ENCODE assay signal across 8 cellular contexts in the genomic region with DNA sequence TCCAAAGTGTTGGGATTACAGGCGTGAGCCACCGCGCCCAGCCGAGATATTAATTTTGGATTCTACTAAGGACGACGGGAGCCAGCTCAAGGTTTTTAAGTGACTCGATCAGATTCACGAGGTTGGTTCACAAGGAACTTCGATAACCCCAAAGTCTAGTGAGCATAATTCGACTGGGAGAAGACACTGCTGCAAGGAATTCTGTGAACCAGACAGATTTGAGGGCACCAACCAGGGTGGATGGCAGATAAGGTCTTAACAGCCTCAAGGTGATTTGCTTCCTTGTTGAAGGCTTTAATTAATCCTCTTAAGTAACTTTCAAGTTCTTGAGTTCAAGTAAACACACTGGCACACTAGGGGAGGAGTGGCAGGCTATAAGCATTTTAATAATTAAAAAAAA. TPM values are rescaled to one million over a fixed set of nuclear protein-coding genes. Genes with fewer than 3 reads are reported as not detected.
DNase-seq lines count a peak whose midpoint lies in the region; ATAC-seq and TF ChIP-seq lines count a peak whose summit lies in the region.

No MANE protein-coding gene starts in this region.

- peak overlapping the region; percentile 97 for H3K4me3 Mint-ChIP-seq in stimulated activated naive CD8-positive, alpha-beta T cell treated with anti-CD3 and anti-CD28 coated beads, Interleukin-15, Interleukin-2, amounts not matched to agents 100 ng/mL and 50 ng/mL, for 24 hours

- H3K27me3 ChIP-seq in layer of hippocampus (ENCODE audit: control insufficient read depth, insufficient read depth, low read length) = no peaks in the 10 kb centered on the region
- no peaks in the 10 kb centered on the region for H3K27me3 ChIP-seq in thoracic aorta (replicated peaks; ENCODE audit: insufficient read depth)

- H3K27ac ChIP-seq in angular gyrus (ENCODE audit: low read depth, low read length) = peak overlapping the region; percentile 98
- peak overlapping the region; percentile 96 for H3K27ac ChIP-seq in layer of hippocampus (ENCODE audit: low read depth, low read length)
- H3K27ac ChIP-seq in thoracic aorta = peak overlapping the region; percentile 92 to 95

- H3K4me1 ChIP-seq in thoracic aorta (ENCODE audit: control insufficient read depth in 1 of 2, low read depth in 2 of 2) = peaks cover 17 to 31% of the 10 kb centered on the region in 2 donors

- no peak for ATAC-seq in stimulated activated naive CD8-positive, alpha-beta T cell treated with anti-CD3 and anti-CD28 coated beads, Interleukin-15, Interleukin-2, amounts not matched to agents 100 U/mL and 50 U/mL, for 24 hours
- no peak for ATAC-seq in thoracic aorta (ENCODE audit: insufficient number of reproducible peaks, low FRiP score, low read depth)
- ATAC-seq in GM19452 (IDR thresholded peaks at IDR 0.05; ENCODE audit: unreplicated experiment) = no peak

- H3K9me3 ChIP-seq in thoracic aorta = no peaks in the 10 kb centered on the region

- H3K36me3 ChIP-seq in thoracic aorta = no peaks in the 10 kb centered on the region

- peak overlapping the region; percentile 100 for H3K27ac Mint-ChIP-seq in stimulated activated naive CD8-positive, alpha-beta T cell treated with anti-CD3 and anti-CD28 coated beads, Interleukin-15, Interleukin-2, amounts not matched to agents 100 ng/mL and 50 ng/mL, for 24 hours

- H3K36me3 Mint-ChIP-seq in stimulated activated naive CD8-positive, alpha-beta T cell treated with anti-CD3 and anti-CD28 coated beads, Interleukin-15, Interleukin-2, amounts not matched to agents 100 ng/mL and 50 ng/mL, for 24 hours (ENCODE audit: low read depth) = no peaks in the 10 kb centered on the region

- no peak for TF ChIP-seq CTCF in thoracic aorta (IDR thresholded peaks at IDR 0.05)

- H3K4me3 ChIP-seq in thoracic aorta = peak overlapping the region; percentile 79

- H3K27me3 Mint-ChIP-seq in stimulated activated naive CD8-positive, alpha-beta T cell treated with anti-CD3 and anti-CD28 coated beads, Interleukin-15, Interleukin-2, amounts not matched to agents 100 ng/mL and 50 ng/mL, for 24 hours = no peaks in the 10 kb centered on the region

- H3K9me3 Mint-ChIP-seq in stimulated activated naive CD8-positive, alpha-beta T cell treated with anti-CD3 and anti-CD28 coated beads, Interleukin-15, Interleukin-2, amounts not matched to agents 100 ng/mL and 50 ng/mL, for 24 hours = no peaks in the 10 kb centered on the region

- H3K4me1 Mint-ChIP-seq in stimulated activated naive CD8-positive, alpha-beta T cell treated with anti-CD3 and anti-CD28 coated beads, Interleukin-15, Interleukin-2, amounts not matched to agents 100 ng/mL and 50 ng/mL, for 24 hours (ENCODE audit: low read depth) = peaks cover 33% of the 10 kb centered on the region

- no peak for DNase-seq in stimulated activated naive CD8-positive, alpha-beta T cell treated with anti-CD3 and anti-CD28 coated beads, Interleukin-15, Interleukin-2, amounts not matched to agents 100 U/mL and 50 U/mL, for 24 hours
- no peak for DNase-seq in thoracic aorta (ENCODE audit: low spot score)
- no peak for DNase-seq in stimulated activated CD8-positive, alpha-beta memory T cell treated with anti-CD3 and anti-CD28 coated beads, Interleukin-4, amount 100 ng/mL, for 48 hours
- no peak for DNase-seq in HK-2 (ENCODE audit: unreplicated experiment)

RNA-seq across cellular contexts. Expression of gene KLHDC2, which starts 1.1 kb away (rescaled TPM):
- 10 to 100 TPM; 48.4 to 53.9 TPM for total RNA-seq in thoracic aorta
